Comparison of ENCODE assay signal across 31 cellular contexts in genomic region chr11:17518366-17518765, GRCh38. TPM values are rescaled to one million over a fixed set of nuclear protein-coding genes. Genes with fewer than 3 reads are reported as not detected.
"Had no signal": no experiment of that assay in that cellular context is flagged by ENCODE, and none has a peak within 500 bp of the region (broad histone marks: within the 10 kb centered on the region; RNA-seq: fewer than 3 reads in every experiment).

No MANE protein-coding gene starts in this region.

- H3K4me3 ChIP-seq: ovary, psoas muscle, skin epidermis, smooth muscle cell, spleen, thoracic aorta, thyroid gland, tibial nerve, upper lobe of left lung, vagina had no signal

- H3K27me3 ChIP-seq: neutrophil, ovary, thyroid gland, tibial nerve, upper lobe of left lung, vagina had no signal

- H3K79me2 ChIP-seq: parathyroid adenoma had no signal

- H2AFZ ChIP-seq: parathyroid adenoma had no signal

- DNase-seq: naive thymus-derived CD8-positive, alpha-beta T cell; nephron progenitor cell; ovary; psoas muscle; spleen; stimulated activated CD4-positive, alpha-beta T cell treated with anti-CD3 and anti-CD28 coated beads, Interleukin-12 subunit alpha, Interleukin-12 subunit beta, amount 100 ng/mL, for 4 hours; stimulated activated CD4-positive, alpha-beta T cell treated with anti-CD3 and anti-CD28 coated beads, Interleukin-1b, Interleukin-23, amount 100 ng/mL, for 48 hours; stimulated activated CD4-positive, alpha-beta T cell treated with anti-CD3 and anti-CD28 coated beads, Interleukin-4, amount 100 ng/mL, for 1 hour; stimulated activated CD4-positive, alpha-beta T cell treated with anti-CD3 and anti-CD28 coated beads, Interleukin-4, amount 100 ng/mL, for 4 hours; stimulated activated CD8-positive, alpha-beta memory T cell treated with anti-CD3 and anti-CD28 coated beads, Interleukin-4, amount 100 ng/mL, for 48 hours; stimulated activated naive CD4-positive, alpha-beta T cell; stimulated activated naive CD8-positive, alpha-beta T cell treated with anti-CD3 and anti-CD28 coated beads, Interleukin-15, amount 100 ng/mL, for 72 hours; stimulated activated naive CD8-positive, alpha-beta T cell treated with anti-CD3 and anti-CD28 coated beads, Interleukin-15, Interleukin-2, amounts not matched to agents 100 U/mL and 50 U/mL, for 24 hours; trophoblast cell; upper lobe of left lung had no signal

- H3K27ac ChIP-seq: neutrophil, ovary, parathyroid adenoma, psoas muscle, skin epidermis, spleen, thoracic aorta, thyroid gland, tibial nerve, upper lobe of left lung, vagina had no signal

- FAIRE-seq: urothelium cell line had no signal

- H3K9ac ChIP-seq: parathyroid adenoma had no signal

- H3K36me3 ChIP-seq: neutrophil, ovary, spleen, thoracic aorta, thyroid gland, tibial nerve, upper lobe of left lung, vagina had no signal

- ATAC-seq: naive thymus-derived CD8-positive, alpha-beta T cell; natural killer cell treated with Interleukin-12 subunit alpha and Interleukin-12 subunit beta and Interleukin-15 and Interleukin-18, amount 100 ng/mL, for 72 hours; psoas muscle; right cardiac atrium; sciatic nerve; stimulated activated memory B cell treated with anti-CD40 and anti-IgM and Interleukin-4, amounts not matched to agents 10 μg/mL and 1 μg/mL and 100 μg/mL, for 72 hours; stimulated activated naive CD8-positive, alpha-beta T cell treated with anti-CD3 and anti-CD28 coated beads, Interleukin-15, amount 100 ng/mL, for 72 hours; stimulated activated naive CD8-positive, alpha-beta T cell treated with anti-CD3 and anti-CD28 coated beads, Interleukin-15, Interleukin-2, amounts not matched to agents 100 U/mL and 50 U/mL, for 24 hours had no signal

- H3K4me1 ChIP-seq: parathyroid adenoma, psoas muscle, thyroid gland, tibial nerve, upper lobe of left lung, vagina had no signal

- H3K4me2 ChIP-seq: smooth muscle cell had no signal

- H3K9me3 ChIP-seq: neutrophil, ovary, psoas muscle, spleen, thoracic aorta, thyroid gland, tibial nerve, upper lobe of left lung, vagina had no signal

RNA-seq across cellular contexts. Expression of gene USH1C, which starts 25.9 kb away (rescaled TPM):
- total RNA-seq: naive thymus-derived CD8-positive, alpha-beta T cell; natural killer cell treated with Interleukin-12 subunit alpha and Interleukin-12 subunit beta and Interleukin-15 and Interleukin-18, amount 100 ng/mL, for 72 hours; neural crest cell; psoas muscle; sciatic nerve; smooth muscle cell; spleen; tibial nerve; vagina had no signal
- polyA plus RNA-seq: naive thymus-derived CD8-positive, alpha-beta T cell; smooth muscle cell had no signal

RNA-seq across cellular contexts. Expression of gene OTOG, which starts 28.7 kb away (rescaled TPM):
- total RNA-seq: naive thymus-derived CD8-positive, alpha-beta T cell; natural killer cell treated with Interleukin-12 subunit alpha and Interleukin-12 subunit beta and Interleukin-15 and Interleukin-18, amount 100 ng/mL, for 72 hours; neural crest cell; omental fat pad; ovary; psoas muscle; renal cortical epithelial cell; right cardiac atrium; sciatic nerve; smooth muscle cell; spleen; thoracic aorta; thyroid gland; tibial nerve; upper lobe of left lung; vagina had no signal
- polyA plus RNA-seq: naive thymus-derived CD8-positive, alpha-beta T cell; ovary; psoas muscle; right cardiac atrium; smooth muscle cell; spleen had no signal

RNA-seq across cellular contexts. Expression of gene ABCC8, which starts 41.7 kb away (rescaled TPM):
- total RNA-seq: naive thymus-derived CD8-positive, alpha-beta T cell; natural killer cell treated with Interleukin-12 subunit alpha and Interleukin-12 subunit beta and Interleukin-15 and Interleukin-18, amount 100 ng/mL, for 72 hours; renal cortical epithelial cell; smooth muscle cell had no signal
- polyA plus RNA-seq: naive thymus-derived CD8-positive, alpha-beta T cell; smooth muscle cell had no signal
